Comparison of ENCODE assay signal across 22 cellular contexts in the genomic region with DNA sequence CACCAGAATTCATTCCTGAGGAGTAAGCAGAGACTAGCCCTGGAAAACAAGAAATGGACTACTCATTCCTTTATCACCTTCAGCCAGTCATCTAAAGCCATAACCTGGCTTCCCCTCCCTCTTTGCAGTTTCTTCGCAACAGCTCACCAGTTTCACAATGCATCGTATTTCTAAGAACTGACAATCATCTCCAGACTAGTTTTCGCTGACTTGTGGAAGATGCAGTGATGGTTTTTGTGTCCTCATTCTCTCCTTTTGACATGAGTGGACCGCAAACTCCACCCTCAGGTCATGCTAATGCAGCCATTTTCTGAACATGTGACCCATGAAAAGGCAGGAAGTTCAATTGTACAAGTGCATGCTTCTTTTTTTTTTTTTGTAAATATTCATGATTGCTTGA.
"Had no signal": no experiment of that assay in that cellular context is flagged by ENCODE, and none has a peak within 500 bp of the region (broad histone marks: within the 10 kb centered on the region; RNA-seq: fewer than 3 reads in every experiment).

No MANE protein-coding gene starts in this region.

- H3K9me3 ChIP-seq: ascending aorta, gastrocnemius medialis, testis, vagina had no signal

- ATAC-seq: gastrocnemius medialis; left ventricle myocardium superior; naive thymus-derived CD8-positive, alpha-beta T cell had no signal

- DNase-seq: activated B cell treated with CpG ODN at 0.5 μM for 24 hours; activated CD4-positive, alpha-beta memory T cell treated with anti-CD3 and anti-CD28 coated beads, Interleukin-2, amount 10 ng/mL, durations not matched to agents 7 days and 5 days; activated CD4-positive, alpha-beta T cell treated with anti-CD3 and anti-CD28 coated beads, Interleukin-2, amount 10 ng/mL, durations not matched to agents 24 days and 14 days; activated gamma-delta T cell; brain microvascular endothelial cell; central memory CD4-positive, alpha-beta T cell; dermis blood vessel endothelial cell; effector CD8-positive, alpha-beta T cell; gastrocnemius medialis; head of caudate nucleus; hypothalamus; left ventricle myocardium superior; mammary epithelial cell; naive thymus-derived CD8-positive, alpha-beta T cell; stimulated activated CD4-positive, alpha-beta T cell treated with anti-CD3 and anti-CD28 coated beads, Interleukin-2, amount 100 ng/mL, for 48 hours; stimulated activated CD8-positive, alpha-beta memory T cell treated with anti-CD3 and anti-CD28 coated beads, Interleukin-4, amount 100 ng/mL, for 48 hours; stimulated activated naive CD4-positive, alpha-beta T cell; T1000; testis had no signal

- H3K4me2 ChIP-seq: neural progenitor cell had no signal

- H3K9ac ChIP-seq: neural progenitor cell had no signal

- H3K27me3 ChIP-seq: ascending aorta, brain microvascular endothelial cell, gastrocnemius medialis, neural progenitor cell, testis, vagina had no signal

- H3K4me3 ChIP-seq: ascending aorta, gastrocnemius medialis, neural progenitor cell, testis, vagina had no signal

- H3K4me1 ChIP-seq: ascending aorta, gastrocnemius medialis, neural progenitor cell, testis, vagina had no signal

- H3K27ac ChIP-seq: ascending aorta, brain microvascular endothelial cell, gastrocnemius medialis, neural progenitor cell, testis, vagina had no signal

- H3K36me3 ChIP-seq: ascending aorta, brain microvascular endothelial cell, gastrocnemius medialis, neural progenitor cell, vagina had no signal
